Comparison of ENCODE assay signal across 18 cellular contexts in genomic region chr4:77015390-77015789, GRCh38.
DNase-seq lines count a peak whose midpoint lies in the region; ATAC-seq, FAIRE-seq and TF ChIP-seq lines count a peak whose summit lies in the region.
"Had no signal": no experiment of that assay in that cellular context is flagged by ENCODE, and none has a peak within 500 bp of the region (broad histone marks: within the 10 kb centered on the region; RNA-seq: fewer than 3 reads in every experiment).

No MANE protein-coding gene starts in this region.

- CTCF ChIA-PET in mammary epithelial cell (lab: Charles Lee; ENCODE audit: low non-redundant PET) (no interaction called here), MCF 10A (lab: Yijun Ruan, JAX) (no interaction called here)

- H2AFZ ChIP-seq in mammary epithelial cell (ENCODE audit: low read depth, low read length), result no peak overlapping the region

- DNase-seq in mammary epithelial cell, result peak; percentile 20
- DNase-seq in MCF 10A (ENCODE audit: unreplicated experiment), result no peak
- peak; percentile 45 for DNase-seq in fibroblast of the aortic adventitia (ENCODE audit: low read depth)
- DNase-seq in DMS 273 treated with DMSO at 0.1 percent for 48 hours (lab: John Stamatoyannopoulos, UW), result no peak
- no peak for DNase-seq in D721Med (ENCODE audit: insufficient read length, low spot score)
- DNase-seq in NCI-H2227 (lab: John Stamatoyannopoulos, UW; ENCODE audit: unreplicated experiment), result no peak
- DNase-seq: activated CD4-positive, alpha-beta T cell treated with anti-CD3 and anti-CD28 coated beads for 1 hour; activated effector memory CD4-positive, alpha-beta T cell treated with Interleukin-2 at 50 U/mL for 16 hours; caudate nucleus; esophagus squamous epithelium; left colon; NCI-H1092 treated with DMSO at 0.1 percent for 48 hours; NCI-H748 treated with DMSO at 0.1 percent for 48 hours; SK-N-SH; stimulated activated CD4-positive, alpha-beta T cell treated with anti-CD3 and anti-CD28 coated beads, Interleukin-12 subunit alpha, Interleukin-12 subunit beta, amount 100 ng/mL, for 4 hours; upper lobe of left lung had no signal

- H3K9ac ChIP-seq in mammary epithelial cell (ENCODE audit: insufficient read depth, low read length), result no peak overlapping the region
- H3K9ac ChIP-seq: SK-N-SH had no signal

- no peak overlapping the region for H3K4me2 ChIP-seq in mammary epithelial cell (ENCODE audit: insufficient read depth, low read depth, low read length)
- H3K4me2 ChIP-seq: SK-N-SH had no signal

- no peaks in the 10 kb centered on the region for H3K27me3 ChIP-seq in mammary epithelial cell (ENCODE audit: insufficient read depth, low read length)
- H3K27me3 ChIP-seq: esophagus squamous epithelium, upper lobe of left lung had no signal

- no peaks in the 10 kb centered on the region for H3K9me3 ChIP-seq in mammary epithelial cell (replicated peaks; ENCODE audit: insufficient read depth, low read length)
- H3K9me3 ChIP-seq: esophagus squamous epithelium, SK-N-SH, upper lobe of left lung had no signal

- dilution Hi-C loops in mammary epithelial cell (cut with HindIII; ENCODE audit: low sequenced_read_pairs), result no loop called here

- no peaks in the 10 kb centered on the region for H3K9me3 Mint-ChIP-seq in MCF 10A (ENCODE audit: unreplicated experiment)
- no peaks in the 10 kb centered on the region for H3K9me3 Mint-ChIP-seq in T-helper 1 cell treated with Interleukin-12 subunit alpha and Interleukin-12 subunit beta and Interleukin-4 antibody, amounts not matched to agents 30 μg/mL and 1 μg/mL, for 36 hours

- no peak overlapping the region for H3K4me3 Mint-ChIP-seq in MCF 10A (ENCODE audit: unreplicated experiment)
- H3K4me3 Mint-ChIP-seq in T-helper 1 cell treated with Interleukin-12 subunit alpha and Interleukin-12 subunit beta and Interleukin-4 antibody, amounts not matched to agents 30 μg/mL and 1 μg/mL, for 36 hours, result no peak overlapping the region

- POLR2A ChIA-PET in MCF 10A (lab: Yijun Ruan, JAX), result no interaction called here

- TF ChIP-seq CTCF in mammary epithelial cell (conservative IDR thresholded peaks at IDR 0.05 in 1 of 2, IDR thresholded peaks at IDR 0.05 in 1 of 2; ENCODE audit: extremely low read depth in 1 of 2, insufficient read depth in 1 of 2, low read depth in 1 of 2, low read length in 2 of 2) (no peak), MCF 10A (IDR thresholded peaks at IDR 0.05; ENCODE audit: unreplicated experiment) (no peak), fibroblast of the aortic adventitia (IDR thresholded peaks at IDR 0.05; ENCODE audit: insufficient read depth, low read length) (no peak), D721Med (IDR thresholded peaks at IDR 0.05; ENCODE audit: insufficient read depth, missing control alignments) (no peak)

- ATAC-seq in HG03565 (IDR thresholded peaks at IDR 0.05; ENCODE audit: unreplicated experiment), result no peak
- ATAC-seq: left colon had no signal

- H3K27ac ChIP-seq in mammary epithelial cell (ENCODE audit: insufficient read depth, low read depth, low read length), result no peak overlapping the region
- H3K27ac ChIP-seq: esophagus squamous epithelium, upper lobe of left lung had no signal

- H3K4me1 ChIP-seq in mammary epithelial cell (ENCODE audit: insufficient read depth, low read length), result peaks cover 7% of the 10 kb centered on the region

- FAIRE-seq in D721Med (lab: Jason Lieb, UNC), result no peak

- peaks cover 44% of the 10 kb centered on the region for H3K36me3 ChIP-seq in mammary epithelial cell (ENCODE audit: insufficient read depth, low read length)

- no peaks in the 10 kb centered on the region for H4K20me1 ChIP-seq in mammary epithelial cell (ENCODE audit: insufficient read depth, low read length)

- peaks cover 10% of the 10 kb centered on the region for H3K4me1 Mint-ChIP-seq in MCF 10A (ENCODE audit: insufficient read depth, unreplicated experiment)
- peaks cover 21% of the 10 kb centered on the region for H3K4me1 Mint-ChIP-seq in T-helper 1 cell treated with Interleukin-12 subunit alpha and Interleukin-12 subunit beta and Interleukin-4 antibody, amounts not matched to agents 30 μg/mL and 1 μg/mL, for 36 hours (ENCODE audit: low read depth)

- BruUV-seq in mammary epithelial cell (replicated peaks; lab: Mats Ljungman, UMichigan) (no TSS peak), MCF 10A (replicated peaks; lab: Mats Ljungman, UMichigan) (no TSS peak)

- H3K79me2 ChIP-seq in mammary epithelial cell (ENCODE audit: insufficient read depth, low read length), result peaks cover 8% of the 10 kb centered on the region

- peaks cover 46% of the 10 kb centered on the region for H3K36me3 Mint-ChIP-seq in MCF 10A (ENCODE audit: insufficient read depth, unreplicated experiment)
- H3K36me3 Mint-ChIP-seq in T-helper 1 cell treated with Interleukin-12 subunit alpha and Interleukin-12 subunit beta and Interleukin-4 antibody, amounts not matched to agents 30 μg/mL and 1 μg/mL, for 36 hours (ENCODE audit: low read depth), result peaks cover 21% of the 10 kb centered on the region

- no peak overlapping the region for H3K27ac Mint-ChIP-seq in MCF 10A (ENCODE audit: low read depth, unreplicated experiment)
- H3K27ac Mint-ChIP-seq in T-helper 1 cell treated with Interleukin-12 subunit alpha and Interleukin-12 subunit beta and Interleukin-4 antibody, amounts not matched to agents 30 μg/mL and 1 μg/mL, for 36 hours, result peak overlapping the region; percentile 24

- no peak overlapping the region for H3K4me3 ChIP-seq in mammary epithelial cell (replicated peaks in 1 of 3; ENCODE audit: insufficient read depth in 1 of 3, low read depth in 2 of 3, low read length in 3 of 3)
- no peak overlapping the region for H3K4me3 ChIP-seq in fibroblast of the aortic adventitia (ENCODE audit: low read depth, low read length)
- H3K4me3 ChIP-seq: esophagus squamous epithelium, upper lobe of left lung had no signal

- 55% methylated on average over 1 of the region's 1 CpG for WGBS in mammary epithelial cell (ENCODE audit: low coverage, missing lambda C conversion rate)

- H3K27me3 Mint-ChIP-seq in MCF 10A (ENCODE audit: insufficient read depth, unreplicated experiment), result no peaks in the 10 kb centered on the region
- peaks cover 18% of the 10 kb centered on the region for H3K27me3 Mint-ChIP-seq in T-helper 1 cell treated with Interleukin-12 subunit alpha and Interleukin-12 subunit beta and Interleukin-4 antibody, amounts not matched to agents 30 μg/mL and 1 μg/mL, for 36 hours (ENCODE audit: low read depth)

- in situ Hi-C loops in mammary epithelial cell (cut with MboI; ENCODE audit: low sequenced_read_pairs in 2 of 2), result no loop called here

- intact Hi-C loops in mammary epithelial cell (cut with micrococcal nuclease) (no loop called here), MCF 10A (cut with micrococcal nuclease) (no loop called here)

Comparison
In these comparisons a context has a peak if more than half of its experiments do, and no peak if none do; other contexts are left out.
1. DNase-seq: peak in mammary epithelial cell (single experiment) and fibroblast of the aortic adventitia (single experiment); none in MCF 10A (single experiment), DMS 273 treated with DMSO at 0.1 percent for 48 hours (single experiment), D721Med (single experiment) and NCI-H2227 (single experiment).